In genomic region chr18:23889907-23890306, GRCh38 we compare ENCODE assay signal across 1 cellular context.
TF ChIP-seq lines count a peak whose summit lies in the region.

No MANE protein-coding gene starts in this region.

TF ChIP-seq in SK-N-SH, 30 proteins besides CTCF, POLR2A, EP300 and RAD21 (continued from another document):
- TF ChIP-seq, protein P1, sequence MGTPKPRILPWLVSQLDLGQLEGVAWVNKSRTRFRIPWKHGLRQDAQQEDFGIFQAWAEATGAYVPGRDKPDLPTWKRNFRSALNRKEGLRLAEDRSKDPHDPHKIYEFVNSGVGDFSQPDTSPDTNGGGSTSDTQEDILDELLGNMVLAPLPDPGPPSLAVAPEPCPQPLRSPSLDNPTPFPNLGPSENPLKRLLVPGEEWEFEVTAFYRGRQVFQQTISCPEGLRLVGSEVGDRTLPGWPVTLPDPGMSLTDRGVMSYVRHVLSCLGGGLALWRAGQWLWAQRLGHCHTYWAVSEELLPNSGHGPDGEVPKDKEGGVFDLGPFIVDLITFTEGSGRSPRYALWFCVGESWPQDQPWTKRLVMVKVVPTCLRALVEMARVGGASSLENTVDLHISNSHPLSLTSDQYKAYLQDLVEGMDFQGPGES (IDR thresholded peaks at IDR 0.05; ENCODE audit: low read depth, low read length) = no peak
- TF ChIP-seq NFIC (IDR thresholded peaks at IDR 0.05; ENCODE audit: borderline replicate concordance) (no peak), MAX (IDR thresholded peaks at IDR 0.05; ENCODE audit: low read depth) (no peak), EZH2phosphoT487 (IDR thresholded peaks at IDR 0.05; ENCODE audit: borderline replicate concordance, low read depth) (no peak), SMC3 (IDR thresholded peaks at IDR 0.05; ENCODE audit: low read depth, low read length) (no peak), JUND (IDR thresholded peaks at IDR 0.05) (no peak), TEAD4 (IDR thresholded peaks at IDR 0.05; ENCODE audit: borderline replicate concordance, insufficient read depth) (no peak), FOXM1 (IDR thresholded peaks at IDR 0.05; ENCODE audit: low read depth) (no peak), YY1 (IDR thresholded peaks at IDR 0.05; ENCODE audit: low read depth) (no peak), TAF1 (IDR thresholded peaks at IDR 0.05; ENCODE audit: borderline replicate concordance, low read depth, low read length) (no peak), USF1 (IDR thresholded peaks at IDR 0.05; ENCODE audit: borderline replicate concordance, low read depth) (no peak)
